Comparison of ENCODE assay signal across 9 cellular contexts in the genomic region with DNA sequence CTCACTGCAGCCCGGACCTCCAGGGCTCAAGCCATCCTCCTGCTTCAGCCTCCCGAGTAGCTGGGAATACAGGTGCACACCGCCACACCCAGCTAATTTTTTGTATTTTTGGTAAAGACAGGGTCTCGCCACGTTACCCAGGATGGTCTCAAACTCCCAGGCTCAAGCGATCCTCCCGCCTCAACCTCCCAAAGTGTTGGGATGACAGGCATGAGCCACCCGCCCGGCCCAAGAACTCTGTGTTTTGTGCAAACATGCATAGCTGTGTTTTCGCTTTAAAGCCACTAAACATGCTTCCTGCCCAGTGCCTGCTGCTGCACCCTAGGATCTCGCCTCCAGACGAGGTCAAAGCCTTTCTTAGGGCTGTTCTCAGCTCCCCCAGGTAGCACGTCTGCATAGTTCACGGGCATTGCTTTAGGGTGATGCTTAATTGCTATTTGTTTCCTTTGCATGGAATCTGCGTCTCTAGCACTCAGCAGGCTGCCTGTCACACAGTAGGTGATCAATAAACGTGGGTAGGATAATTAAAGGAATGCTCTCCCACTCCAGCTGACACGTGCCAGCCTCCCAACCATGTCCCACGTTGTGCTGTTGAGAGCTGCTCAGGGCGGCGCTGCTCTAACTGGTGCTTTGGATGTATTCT. TPM values are rescaled to one million over a fixed set of nuclear protein-coding genes. Genes with fewer than 3 reads are reported as not detected.
DNase-seq lines count a peak whose midpoint lies in the region; TF ChIP-seq lines count a peak whose summit lies in the region.
"Had no signal": no experiment of that assay in that cellular context is flagged by ENCODE, and none has a peak within 500 bp of the region (broad histone marks: within the 10 kb centered on the region; RNA-seq: fewer than 3 reads in every experiment).

No MANE protein-coding gene starts in this region.

- H3K27me3 Mint-ChIP-seq in mesothelial cell of epicardium (ENCODE audit: low read depth), result peaks cover 24% of the 10 kb centered on the region
- H3K27me3 Mint-ChIP-seq in activated naive CD8-positive, alpha-beta T cell treated with anti-CD3 and anti-CD28 coated beads for 36 hours, result peaks cover 4% of the 10 kb centered on the region

- H3K27me3 ChIP-seq in HUES64 (ENCODE audit: insufficient read depth, low read length), result peaks cover 55% of the 10 kb centered on the region
- H3K27me3 ChIP-seq in dorsolateral prefrontal cortex, result no peaks in the 10 kb centered on the region
- H3K27me3 ChIP-seq in suprapubic skin, result no peaks in the 10 kb centered on the region

- H3K27ac Mint-ChIP-seq in mesothelial cell of epicardium, result no peak overlapping the region
- no peak overlapping the region for H3K27ac Mint-ChIP-seq in activated naive CD8-positive, alpha-beta T cell treated with anti-CD3 and anti-CD28 coated beads for 36 hours
- H3K27ac Mint-ChIP-seq: natural killer cell treated with Interleukin-12 subunit alpha and Interleukin-12 subunit beta and Interleukin-15 and Interleukin-18, amount 100 ng/mL, for 72 hours had no signal

- H3K36me3 ChIP-seq in HUES64 (ENCODE audit: insufficient read depth, low read length) (no peaks in the 10 kb centered on the region), suprapubic skin (no peaks in the 10 kb centered on the region)

- H3K4me1 ChIP-seq in HUES64 (ENCODE audit: insufficient read depth, low read length), result no peaks in the 10 kb centered on the region
- peaks cover 16% of the 10 kb centered on the region for H3K4me1 ChIP-seq in suprapubic skin

- peak overlapping the region; percentile 51 for H3K4me3 Mint-ChIP-seq in mesothelial cell of epicardium
- no peak overlapping the region for H3K4me3 Mint-ChIP-seq in activated naive CD8-positive, alpha-beta T cell treated with anti-CD3 and anti-CD28 coated beads for 36 hours
- H3K4me3 Mint-ChIP-seq: natural killer cell treated with Interleukin-12 subunit alpha and Interleukin-12 subunit beta and Interleukin-15 and Interleukin-18, amount 100 ng/mL, for 72 hours had no signal

- H3K9ac ChIP-seq in HUES64 (ENCODE audit: low read depth, low read length), result no peak overlapping the region

- TF ChIP-seq EP300 in suprapubic skin (IDR thresholded peaks at IDR 0.05), result no peak

- intact Hi-C loops in dorsolateral prefrontal cortex (cut with DNase I), result loop anchor here (5.0 to 10.0 kb wide), 4 partner anchors 734 to 1766 kb away; a partner anchor contains a TSS

- H3K9me3 Mint-ChIP-seq in mesothelial cell of epicardium, result no peaks in the 10 kb centered on the region
- no peaks in the 10 kb centered on the region for H3K9me3 Mint-ChIP-seq in activated naive CD8-positive, alpha-beta T cell treated with anti-CD3 and anti-CD28 coated beads for 36 hours
- H3K9me3 Mint-ChIP-seq: natural killer cell treated with Interleukin-12 subunit alpha and Interleukin-12 subunit beta and Interleukin-15 and Interleukin-18, amount 100 ng/mL, for 72 hours had no signal

- H3K9me3 ChIP-seq in HUES64 (ENCODE audit: insufficient read depth, low read depth, low read length) (no peaks in the 10 kb centered on the region), suprapubic skin (no peaks in the 10 kb centered on the region)

- H3K4me3 ChIP-seq in HUES64 (ENCODE audit: low read length) (peak overlapping the region; percentile 45; the same call in 1 of the 2 replicates), dorsolateral prefrontal cortex (peak overlapping the region in 43 of 59 donors; percentile 7 to 62 (median 46)), suprapubic skin (no peak overlapping the region)

- no peak for TF ChIP-seq POLR2A in suprapubic skin (IDR thresholded peaks at IDR 0.05)

- H3K4me1 Mint-ChIP-seq in mesothelial cell of epicardium, result peaks cover 16% of the 10 kb centered on the region
- no peaks in the 10 kb centered on the region for H3K4me1 Mint-ChIP-seq in activated naive CD8-positive, alpha-beta T cell treated with anti-CD3 and anti-CD28 coated beads for 36 hours

- DNase-seq in dorsolateral prefrontal cortex, result no peak
- DNase-seq in mesothelial cell of epicardium (ENCODE audit: low spot score in 2 of 2, unreplicated experiment in 2 of 2), result no peak
- no peak for DNase-seq in suprapubic skin (ENCODE audit: low spot score in 2 of 2)
- DNase-seq in activated naive CD8-positive, alpha-beta T cell treated with anti-CD3 and anti-CD28 coated beads for 36 hours, result no peak
- no peak for DNase-seq in NCI-H82 (lab: John Stamatoyannopoulos, UW)
- DNase-seq in stimulated activated CD4-positive, alpha-beta T cell treated with anti-CD3 and anti-CD28 coated beads, Interleukin-2, amount 100 ng/mL, for 48 hours, result no peak
- DNase-seq in activated CD8-positive, alpha-beta memory T cell treated with anti-CD3 and anti-CD28 coated beads, Interleukin-2, amount 50 U/mL, for 4 hours, result no peak

- no peak for TF ChIP-seq CTCF in dorsolateral prefrontal cortex (IDR thresholded peaks at IDR 0.05 in 54 of 56, conservative IDR thresholded peaks at IDR 0.05 in 2 of 56; ENCODE audit: low read depth in 1 of 56, partially characterized antibody in 56 of 56)
- no peak for TF ChIP-seq CTCF in mesothelial cell of epicardium (IDR thresholded peaks at IDR 0.05; ENCODE audit: unreplicated experiment)
- TF ChIP-seq CTCF in suprapubic skin (IDR thresholded peaks at IDR 0.05), result no peak

- H3K27ac ChIP-seq in HUES64 (ENCODE audit: low read depth, low read length) (no peak overlapping the region), dorsolateral prefrontal cortex (peak overlapping the region in 26 of 59 donors; percentile 1 to 76 (median 56)), suprapubic skin (peak overlapping the region; percentile 35)

- no peaks in the 10 kb centered on the region for H3K36me3 Mint-ChIP-seq in mesothelial cell of epicardium
- H3K36me3 Mint-ChIP-seq in activated naive CD8-positive, alpha-beta T cell treated with anti-CD3 and anti-CD28 coated beads for 36 hours, result no peaks in the 10 kb centered on the region
- H3K36me3 Mint-ChIP-seq: natural killer cell treated with Interleukin-12 subunit alpha and Interleukin-12 subunit beta and Interleukin-15 and Interleukin-18, amount 100 ng/mL, for 72 hours had no signal

- WGBS in HUES64, result 44% methylated on average over 20 of the region's 20 CpGs
- 93% methylated on average over 15 of the region's 20 CpGs for WGBS in suprapubic skin

RNA-seq across cellular contexts. Expression of a gene that starts 51.0 kb away (rescaled TPM):
- polyA plus RNA-seq in HUES64 (2013, experiment 1 of 2), result 4.2 TPM
- 5.6 TPM for polyA plus RNA-seq in HUES64 (2013, experiment 2 of 2)
- total RNA-seq in dorsolateral prefrontal cortex, result 10 to 100 TPM; 45.2 to 88.6 (median 58.7) TPM
- 54.6 to 57.3 TPM (median 56.7 TPM) in 3 replicates for total RNA-seq in mesothelial cell of epicardium
- total RNA-seq in suprapubic skin, result 10 to 100 TPM; 37.5 to 68.5 (median 46.6) TPM
- 10 to 100 TPM; 38.1 to 38.2 TPM for total RNA-seq in activated naive CD8-positive, alpha-beta T cell treated with anti-CD3 and anti-CD28 coated beads for 36 hours
